In the genomic region with DNA sequence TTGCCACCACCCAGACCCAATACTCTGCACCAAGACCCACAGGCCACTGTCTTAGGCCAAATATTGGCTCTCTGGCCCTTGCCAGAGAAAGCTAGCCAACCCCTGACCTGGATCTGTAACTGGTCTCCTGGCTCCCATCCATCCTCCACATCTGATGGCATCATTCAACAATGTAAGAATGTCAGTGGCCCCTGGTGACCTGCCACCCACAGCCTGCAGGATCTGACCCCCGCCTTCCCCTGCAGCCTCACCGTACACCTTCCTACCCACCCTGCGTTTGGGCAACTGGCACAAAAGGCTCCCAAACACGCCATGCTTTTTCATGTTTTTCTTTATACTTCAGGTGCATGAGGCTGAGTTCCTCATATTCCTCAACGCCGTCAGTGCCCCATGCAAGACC, we compare ENCODE assay signal across 21 cellular contexts.
"Had no signal": no experiment of that assay in that cellular context is flagged by ENCODE, and none has a peak within 500 bp of the region (broad histone marks: within the 10 kb centered on the region; RNA-seq: fewer than 3 reads in every experiment).

No MANE protein-coding gene starts in this region.

- H3K9me3 ChIP-seq: lower lobe of right lung, ovary, right lobe of liver, stomach, testis, tibial artery had no signal

- H3K36me3 ChIP-seq: lower lobe of right lung, ovary, right lobe of liver, stomach, tibial artery had no signal

- H3K4me2 ChIP-seq: smooth muscle cell had no signal

- H3K9me3 Mint-ChIP-seq: immature natural killer cell; nephron; stimulated activated effector memory CD8-positive, alpha-beta T cell treated with anti-CD3 and anti-CD28 coated beads, Interleukin-12 subunit alpha, Interleukin-12 subunit beta, amount 100 ng/mL, for 72 hours; type B pancreatic cell had no signal

- H3K4me3 Mint-ChIP-seq: immature natural killer cell; nephron; stimulated activated effector memory CD8-positive, alpha-beta T cell treated with anti-CD3 and anti-CD28 coated beads, Interleukin-12 subunit alpha, Interleukin-12 subunit beta, amount 100 ng/mL, for 72 hours; type B pancreatic cell had no signal

- DNase-seq: cortex of kidney; hypothalamus; immature natural killer cell; islet precursor cell; left ventricle myocardium superior; lower lobe of right lung; occipital lobe; ovary; posterior cingulate gyrus; right lobe of liver; stimulated activated CD4-positive, alpha-beta T cell treated with anti-CD3 and anti-CD28 coated beads, Interleukin-2, amount 100 ng/mL, for 24 hours; stimulated activated CD4-positive, alpha-beta T cell treated with anti-CD3 and anti-CD28 coated beads, Interleukin-4, amount 100 ng/mL, for 24 hours; stimulated activated naive CD4-positive, alpha-beta T cell treated with Interleukin-2 at 50 U/mL for 16 hours; stomach; substantia nigra; testis; tibial artery had no signal

- H3K4me1 Mint-ChIP-seq: nephron; stimulated activated effector memory CD8-positive, alpha-beta T cell treated with anti-CD3 and anti-CD28 coated beads, Interleukin-12 subunit alpha, Interleukin-12 subunit beta, amount 100 ng/mL, for 72 hours had no signal

- ATAC-seq: left ventricle myocardium superior; lower lobe of right lung; right lobe of liver; stimulated activated effector memory CD8-positive, alpha-beta T cell treated with anti-CD3 and anti-CD28 coated beads, Interleukin-12 subunit alpha, Interleukin-12 subunit beta, amount 100 ng/mL, for 72 hours had no signal

- H3K27ac Mint-ChIP-seq: immature natural killer cell; nephron; stimulated activated effector memory CD8-positive, alpha-beta T cell treated with anti-CD3 and anti-CD28 coated beads, Interleukin-12 subunit alpha, Interleukin-12 subunit beta, amount 100 ng/mL, for 72 hours; type B pancreatic cell had no signal

- H3K36me3 Mint-ChIP-seq: immature natural killer cell; stimulated activated effector memory CD8-positive, alpha-beta T cell treated with anti-CD3 and anti-CD28 coated beads, Interleukin-12 subunit alpha, Interleukin-12 subunit beta, amount 100 ng/mL, for 72 hours; type B pancreatic cell had no signal

- H3K27ac ChIP-seq: lower lobe of right lung, ovary, right lobe of liver, stomach, testis, tibial artery had no signal

- H3K4me1 ChIP-seq: testis had no signal

- H3K4me3 ChIP-seq: lower lobe of right lung, ovary, right lobe of liver, smooth muscle cell, stomach, tibial artery had no signal

- H3K27me3 ChIP-seq: ovary, right lobe of liver, stomach, testis, tibial artery had no signal
